Comparison of ENCODE assay signal across 24 cellular contexts in the genomic region with DNA sequence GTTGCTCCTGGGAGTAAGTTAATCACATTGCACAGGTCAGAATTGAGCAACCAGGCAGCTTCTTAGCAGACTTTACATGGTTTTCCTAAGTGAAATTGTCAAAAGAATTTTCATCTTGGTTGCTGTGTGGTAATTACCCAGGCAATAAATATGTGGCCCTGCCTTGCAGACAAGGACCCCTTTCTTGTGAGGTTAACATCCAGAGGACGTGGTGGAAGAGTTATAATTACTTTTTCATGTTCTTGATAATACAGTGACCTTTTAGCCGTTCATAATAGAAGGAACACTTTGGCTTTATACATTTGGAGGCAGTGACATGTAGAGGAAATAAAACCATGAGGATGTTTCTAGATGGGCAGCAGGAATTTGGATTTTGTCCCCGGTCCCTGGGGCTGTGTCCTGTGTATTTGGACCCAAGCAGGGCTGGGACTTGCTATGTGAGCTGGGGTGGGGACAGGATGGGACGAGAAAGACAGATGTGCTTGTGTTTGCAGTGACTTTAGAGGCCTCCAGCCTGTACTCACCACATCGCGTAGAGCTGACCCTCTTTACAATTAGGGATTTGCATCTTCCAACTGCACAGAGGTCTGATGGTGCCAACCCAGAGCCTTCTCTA.
"Had no signal": no experiment of that assay in that cellular context is flagged by ENCODE, and none has a peak within 500 bp of the region (broad histone marks: within the 10 kb centered on the region; RNA-seq: fewer than 3 reads in every experiment).

No MANE protein-coding gene starts in this region.

- DNase-seq: activated CD4-positive, alpha-beta memory T cell treated with anti-CD3 and anti-CD28 coated beads, Interleukin-2, amount 10 ng/mL, durations not matched to agents 7 days and 5 days; activated CD4-positive, alpha-beta T cell treated with anti-CD3 and anti-CD28 coated beads, Interleukin-2, amount 10 ng/mL, durations not matched to agents 7 days and 5 days; activated CD4-positive, CD25-positive, alpha-beta regulatory T cell treated with anti-CD3 and anti-CD28 coated beads, Interleukin-2, amount 50 U/mL, for 72 hours; activated CD8-positive, alpha-beta memory T cell treated with anti-CD3 and anti-CD28 coated beads, Interleukin-2, amount 50 U/mL, for 48 hours; activated gamma-delta T cell; activated naive CD4-positive, alpha-beta T cell treated with anti-CD3 and anti-CD28 coated beads, Interleukin-2, amount 10 ng/mL, durations not matched to agents 7 days and 5 days; activated T-cell treated with anti-CD3 and anti-CD28 coated beads, Interleukin-2, amount 50 U/mL, for 24 hours; amygdala; central memory CD4-positive, alpha-beta T cell; effector CD8-positive, alpha-beta T cell; gastrocnemius medialis; glutamatergic neuron; islet precursor cell; left ventricle myocardium inferior; naive thymus-derived CD4-positive, alpha-beta T cell; nucleus accumbens; sigmoid colon; small intestine; stimulated activated CD4-positive, alpha-beta T cell treated with anti-CD3 and anti-CD28 coated beads, Interleukin-4, amount 100 ng/mL, for 24 hours; substantia nigra; T-helper 17 cell; T1000 had no signal

- H3K36me3 ChIP-seq: breast epithelium, gastrocnemius medialis had no signal

- H3K27ac ChIP-seq: gastrocnemius medialis, left ventricle myocardium inferior, parathyroid adenoma, sigmoid colon had no signal

- H3K4me3 ChIP-seq: breast epithelium, gastrocnemius medialis, left ventricle myocardium inferior, sigmoid colon had no signal

- H2AFZ ChIP-seq: parathyroid adenoma had no signal

- H3K27me3 ChIP-seq: breast epithelium, gastrocnemius medialis, sigmoid colon had no signal

- H3K9ac ChIP-seq: parathyroid adenoma had no signal

- H3K4me1 ChIP-seq: left ventricle myocardium inferior, sigmoid colon had no signal

- H3K79me2 ChIP-seq: parathyroid adenoma had no signal

- H3K9me3 ChIP-seq: breast epithelium, gastrocnemius medialis, left ventricle myocardium inferior, sigmoid colon had no signal
